Comparison of ENCODE assay signal across 8 cellular contexts in the genomic region with DNA sequence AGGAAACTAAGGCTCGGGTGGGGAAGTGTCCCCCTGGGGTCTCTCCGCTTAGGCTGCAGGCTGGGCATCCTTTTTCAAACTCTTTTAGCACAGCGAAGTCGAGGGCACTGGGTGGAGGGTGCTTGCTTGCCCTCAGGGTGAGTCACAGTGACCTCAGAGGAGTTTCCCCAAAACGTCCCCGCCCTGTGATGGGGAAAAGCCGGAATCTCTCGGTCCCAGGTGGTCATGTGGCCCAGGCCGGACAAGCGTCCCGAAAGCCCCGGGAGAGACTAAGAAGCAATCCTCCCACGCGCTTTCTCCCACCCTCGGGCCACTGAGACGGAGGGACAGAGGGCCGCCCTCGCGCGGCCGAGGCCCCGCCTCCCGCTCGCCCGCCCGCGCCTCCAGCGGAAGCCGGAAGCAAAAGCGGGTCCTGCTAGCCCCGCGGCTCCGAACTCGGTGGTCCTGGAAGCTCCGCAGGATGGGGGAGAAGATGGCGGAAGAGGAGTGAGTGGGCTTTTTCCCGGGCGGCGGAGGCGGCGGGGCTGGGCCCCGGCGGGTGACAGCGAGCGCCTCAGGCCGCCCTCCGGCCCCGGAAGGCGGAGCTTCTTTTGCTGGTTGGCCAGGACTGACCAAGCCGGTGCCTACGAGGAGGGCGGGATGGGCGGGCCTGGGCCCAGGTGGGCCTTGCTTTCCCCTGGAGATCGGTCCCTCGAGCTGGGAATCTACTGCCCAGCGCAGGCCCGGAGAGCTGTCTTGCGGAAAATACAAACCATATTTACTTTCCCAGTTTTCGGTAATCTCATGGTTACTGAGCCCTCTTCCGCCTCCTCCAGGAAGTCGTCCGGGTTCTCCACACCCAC. TPM values are rescaled to one million over a fixed set of nuclear protein-coding genes. Genes with fewer than 3 reads are reported as not detected.
A peak's percentile ranks its signal among the peaks of the same experiment; 100 is the strongest.
DNase-seq lines count a peak whose midpoint lies in the region; ATAC-seq and TF ChIP-seq lines count a peak whose summit lies in the region.

A gene with protein sequence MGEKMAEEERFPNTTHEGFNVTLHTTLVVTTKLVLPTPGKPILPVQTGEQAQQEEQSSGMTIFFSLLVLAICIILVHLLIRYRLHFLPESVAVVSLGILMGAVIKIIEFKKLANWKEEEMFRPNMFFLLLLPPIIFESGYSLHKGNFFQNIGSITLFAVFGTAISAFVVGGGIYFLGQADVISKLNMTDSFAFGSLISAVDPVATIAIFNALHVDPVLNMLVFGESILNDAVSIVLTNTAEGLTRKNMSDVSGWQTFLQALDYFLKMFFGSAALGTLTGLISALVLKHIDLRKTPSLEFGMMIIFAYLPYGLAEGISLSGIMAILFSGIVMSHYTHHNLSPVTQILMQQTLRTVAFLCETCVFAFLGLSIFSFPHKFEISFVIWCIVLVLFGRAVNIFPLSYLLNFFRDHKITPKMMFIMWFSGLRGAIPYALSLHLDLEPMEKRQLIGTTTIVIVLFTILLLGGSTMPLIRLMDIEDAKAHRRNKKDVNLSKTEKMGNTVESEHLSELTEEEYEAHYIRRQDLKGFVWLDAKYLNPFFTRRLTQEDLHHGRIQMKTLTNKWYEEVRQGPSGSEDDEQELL (plus strand): TSS at position 366 of the 842 bp plus-strand sequence. CDS start 95 bp downstream, at position 461.

- TSS peak; percentile 46 for BruUV-seq in mammary epithelial cell (replicated peaks; lab: Mats Ljungman, UMichigan)

- in situ Hi-C loops in ACHN (cut with HindIII; ENCODE audit: low pct_ligation_motif_present, low pct_unique_long_range_greater_than_20kb, low sequenced_read_pairs): no loop called here
- in situ Hi-C loops in mammary epithelial cell (cut with MboI; ENCODE audit: low sequenced_read_pairs in 2 of 2): no loop called here

- dilution Hi-C loops in mammary epithelial cell (cut with HindIII; ENCODE audit: low sequenced_read_pairs): loop anchor here (5.0 kb wide), 1 partner anchor 45 kb away; no protein-coding TSS in a partner anchor

- H3K27me3 ChIP-seq in WERI-Rb-1 (ENCODE audit: insufficient read depth, low read depth, severe bottlenecking): no peaks in the 10 kb centered on the region
- no peaks in the 10 kb centered on the region for H3K27me3 ChIP-seq in mammary epithelial cell (ENCODE audit: insufficient read depth, low read length)
- no peaks in the 10 kb centered on the region for H3K27me3 ChIP-seq in smooth muscle cell (ENCODE audit: low read depth)

- DNase-seq in ACHN: peak; percentile 76
- peak; percentile 96 for DNase-seq in NCI-H2227 (lab: John Stamatoyannopoulos, UW; ENCODE audit: unreplicated experiment)
- peak; percentile 91 for DNase-seq in WERI-Rb-1
- DNase-seq in mammary epithelial cell: peak; percentile 98
- peak; percentile 95 for DNase-seq in iPS-NIHi7 (ENCODE audit: extremely low spot score)
- peak; percentile 73 for DNase-seq in smooth muscle cell (lab: John Stamatoyannopoulos, UW; ENCODE audit: unreplicated experiment)

- H3K27ac ChIP-seq in WERI-Rb-1: peak within 1 kb of the TSS; percentile 76
- peak within 1 kb of the TSS; percentile 95 for H3K27ac ChIP-seq in mammary epithelial cell (ENCODE audit: insufficient read depth, low read depth, low read length)
- H3K27ac ChIP-seq in smooth muscle cell (ENCODE audit: low read depth): peak within 1 kb of the TSS; percentile 99

- no peaks in the 10 kb centered on the region for H3F3A ChIP-seq in smooth muscle cell (ENCODE audit: low read depth)

- H3K4me1 ChIP-seq in mammary epithelial cell (ENCODE audit: insufficient read depth, low read length) (peaks cover 13% of the 10 kb centered on the region), smooth muscle cell (ENCODE audit: low read depth) (peaks cover 8% of the 10 kb centered on the region)

- H3K36me3 ChIP-seq in WERI-Rb-1: no peaks in the 10 kb centered on the region
- no peaks in the 10 kb centered on the region for H3K36me3 ChIP-seq in mammary epithelial cell (ENCODE audit: insufficient read depth, low read length)
- H3K36me3 ChIP-seq in smooth muscle cell (ENCODE audit: low read depth): no peaks in the 10 kb centered on the region

- ATAC-seq in GM18868 (IDR thresholded peaks at IDR 0.05; ENCODE audit: unreplicated experiment) (peak; percentile 84), HG03103 (IDR thresholded peaks at IDR 0.05; ENCODE audit: low read depth, unreplicated experiment) (peak; percentile 73)

- under 1% methylated on average over 27 of the region's 62 CpGs for WGBS in mammary epithelial cell (ENCODE audit: low coverage, missing lambda C conversion rate)
- 2% methylated on average over 59 of the region's 62 CpGs for WGBS in smooth muscle cell (ENCODE audit: low lambda C conversion rate)

- H3K4me3 ChIP-seq in WERI-Rb-1 (ENCODE audit: low read depth, low read length) (peak within 1 kb of the TSS; percentile 82), mammary epithelial cell (replicated peaks in 1 of 3; ENCODE audit: insufficient read depth in 1 of 3, low read depth in 2 of 3, low read length in 3 of 3) (peak within 1 kb of the TSS; percentile 67 to 96 (median 69)), smooth muscle cell (peak within 1 kb of the TSS; percentile 86)

- CTCF ChIA-PET in mammary epithelial cell (lab: Charles Lee; ENCODE audit: low non-redundant PET): interaction anchor here (0.6 kb wide), 2 partner anchors 152 to 204 kb away, joined by 3 to 4 read pairs; no protein-coding TSS in a partner anchor

- H3K4me2 ChIP-seq in mammary epithelial cell (ENCODE audit: insufficient read depth, low read depth, low read length): peak within 1 kb of the TSS; percentile 87
- peak within 1 kb of the TSS; percentile 100 for H3K4me2 ChIP-seq in smooth muscle cell

- peak within 1 kb of the TSS; percentile 96 for H3K9ac ChIP-seq in mammary epithelial cell (ENCODE audit: insufficient read depth, low read length)
- peak within 1 kb of the TSS; percentile 98 for H3K9ac ChIP-seq in smooth muscle cell (ENCODE audit: low read depth)

- H3K79me2 ChIP-seq in mammary epithelial cell (ENCODE audit: insufficient read depth, low read length) (peaks cover 10% of the 10 kb centered on the region), smooth muscle cell (ENCODE audit: low read depth) (no peaks in the 10 kb centered on the region)

- intact Hi-C loops in mammary epithelial cell (cut with micrococcal nuclease): loop anchor here (5.0 kb wide), 1 partner anchor 100 kb away; a partner anchor contains a TSS

- H3K9me3 ChIP-seq in WERI-Rb-1 (ENCODE audit: severe bottlenecking) (no peaks in the 10 kb centered on the region), mammary epithelial cell (replicated peaks; ENCODE audit: insufficient read depth, low read length) (no peaks in the 10 kb centered on the region), smooth muscle cell (replicated peaks; ENCODE audit: low read depth) (no peaks in the 10 kb centered on the region)

- H2AFZ ChIP-seq in mammary epithelial cell (ENCODE audit: low read depth, low read length): peak within 1 kb of the TSS; percentile 93
- H2AFZ ChIP-seq in smooth muscle cell (ENCODE audit: low read depth): peak within 1 kb of the TSS; percentile 43

- peak; percentile 57 for TF ChIP-seq CTCF in WERI-Rb-1 (IDR thresholded peaks at IDR 0.05; ENCODE audit: low read depth, low read length)
- peak; percentile 17 to 49 for TF ChIP-seq CTCF in mammary epithelial cell (conservative IDR thresholded peaks at IDR 0.05 in 1 of 2, IDR thresholded peaks at IDR 0.05 in 1 of 2; ENCODE audit: extremely low read depth in 1 of 2, insufficient read depth in 1 of 2, low read depth in 1 of 2, low read length in 2 of 2)
- peak; percentile 29 for TF ChIP-seq CTCF in smooth muscle cell (IDR thresholded peaks at IDR 0.05; ENCODE audit: borderline replicate concordance, insufficient read depth, poor library complexity, severe bottlenecking)

- H4K20me1 ChIP-seq in mammary epithelial cell (ENCODE audit: insufficient read depth, low read length) (no peaks in the 10 kb centered on the region), smooth muscle cell (ENCODE audit: low read depth) (no peaks in the 10 kb centered on the region)

RNA-seq across cellular contexts. Expression of the gene that starts here (rescaled TPM):
- 1 to 10 TPM; 6.8 to 7.7 TPM for total RNA-seq in mammary epithelial cell
- polyA plus RNA-seq in mammary epithelial cell: 1.6 TPM
- polyA minus RNA-seq in mammary epithelial cell: 2.8 TPM
- total RNA-seq in smooth muscle cell: 3.9 and 4.5 TPM in 2 replicates
- 1.4 and 2.2 TPM in 2 replicates for polyA plus RNA-seq in smooth muscle cell

Comparison
In these comparisons a context has a peak if more than half of its experiments do, and no peak if none do; other contexts are left out.
1. Peak in every context shown above with its lines: DNase-seq, ATAC-seq, H3K4me3 ChIP-seq and H3K27ac ChIP-seq.